In the genomic region with DNA sequence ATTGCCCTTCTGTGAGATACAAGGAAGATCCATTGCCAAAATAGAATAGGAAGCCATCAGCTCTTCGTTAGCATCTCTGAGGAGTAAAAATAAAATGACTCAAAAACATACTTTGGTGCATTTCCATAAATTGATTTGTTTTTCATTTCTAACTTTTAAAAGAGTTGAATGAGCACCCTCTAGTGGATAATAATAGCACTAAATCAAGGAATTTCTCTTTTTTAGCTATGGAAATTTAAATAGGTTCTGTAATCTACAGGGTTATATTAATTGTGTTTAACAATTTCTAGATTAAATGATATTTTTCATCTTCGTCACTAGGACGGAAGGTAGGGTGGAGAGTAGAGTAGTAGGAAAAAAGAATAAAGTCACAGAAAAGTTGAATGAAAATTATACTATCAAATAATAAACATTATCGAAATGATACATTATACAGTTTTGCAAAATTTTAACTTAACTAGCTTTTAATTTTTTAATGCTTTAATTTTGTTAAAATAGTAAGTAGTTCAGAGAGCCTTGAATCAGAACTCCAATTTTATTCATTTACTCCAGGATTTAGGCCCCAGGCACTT, we compare ENCODE assay signal across 1 cellular context.
TF ChIP-seq lines count a peak whose summit lies in the region.

No MANE protein-coding gene starts in this region.

TF ChIP-seq in HCT116, 20 proteins besides CTCF, POLR2A, EP300 and RAD21 (continued from another document):
- TF ChIP-seq, protein P1, sequence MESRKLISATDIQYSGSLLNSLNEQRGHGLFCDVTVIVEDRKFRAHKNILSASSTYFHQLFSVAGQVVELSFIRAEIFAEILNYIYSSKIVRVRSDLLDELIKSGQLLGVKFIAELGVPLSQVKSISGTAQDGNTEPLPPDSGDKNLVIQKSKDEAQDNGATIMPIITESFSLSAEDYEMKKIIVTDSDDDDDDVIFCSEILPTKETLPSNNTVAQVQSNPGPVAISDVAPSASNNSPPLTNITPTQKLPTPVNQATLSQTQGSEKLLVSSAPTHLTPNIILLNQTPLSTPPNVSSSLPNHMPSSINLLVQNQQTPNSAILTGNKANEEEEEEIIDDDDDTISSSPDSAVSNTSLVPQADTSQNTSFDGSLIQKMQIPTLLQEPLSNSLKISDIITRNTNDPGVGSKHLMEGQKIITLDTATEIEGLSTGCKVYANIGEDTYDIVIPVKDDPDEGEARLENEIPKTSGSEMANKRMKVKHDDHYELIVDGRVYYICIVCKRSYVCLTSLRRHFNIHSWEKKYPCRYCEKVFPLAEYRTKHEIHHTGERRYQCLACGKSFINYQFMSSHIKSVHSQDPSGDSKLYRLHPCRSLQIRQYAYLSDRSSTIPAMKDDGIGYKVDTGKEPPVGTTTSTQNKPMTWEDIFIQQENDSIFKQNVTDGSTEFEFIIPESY (IDR thresholded peaks at IDR 0.05; ENCODE audit: extremely low read depth, insufficient replicate concordance, low read length): no peak
- TF ChIP-seq SP1 (IDR thresholded peaks at IDR 0.05; ENCODE audit: low read depth): no peak
- TF ChIP-seq YY1 (IDR thresholded peaks at IDR 0.05; ENCODE audit: extremely low read depth, insufficient replicate concordance, low read depth, low read length): no peak
- TF ChIP-seq POLR2AphosphoS5 (IDR thresholded peaks at IDR 0.05; ENCODE audit: low read depth, low read length): no peak
